Comparison of ENCODE assay signal across 2 cellular contexts in the genomic region with DNA sequence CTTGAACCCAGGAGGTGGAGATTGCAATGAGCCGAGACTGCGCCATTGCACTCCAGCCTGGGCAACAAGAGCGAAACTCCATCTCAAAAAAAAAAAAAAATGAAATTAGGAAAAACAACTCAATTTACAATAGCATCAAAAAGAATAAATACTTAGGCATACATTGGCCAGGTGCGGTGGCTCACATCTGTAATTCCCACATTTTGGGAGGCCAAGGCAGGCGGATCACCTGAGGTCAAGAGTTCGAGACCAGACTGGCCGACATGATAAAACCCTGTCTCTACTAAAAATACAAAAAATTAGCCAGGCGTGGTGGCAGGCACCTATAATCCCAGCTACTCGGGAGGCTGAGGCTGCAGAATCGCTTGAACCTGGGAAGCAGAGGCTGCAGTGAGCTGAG. TPM values are rescaled to one million over a fixed set of nuclear protein-coding genes. Genes with fewer than 3 reads are reported as not detected.
"Had no signal": no experiment of that assay in that cellular context is flagged by ENCODE, and none has a peak within 500 bp of the region (broad histone marks: within the 10 kb centered on the region; RNA-seq: fewer than 3 reads in every experiment).

No MANE protein-coding gene starts in this region.

RNA-seq across cellular contexts. Expression of gene CD27, which starts 17.0 kb away (rescaled TPM):
- total RNA-seq: smooth muscle cell had no signal
- polyA plus RNA-seq: smooth muscle cell had no signal

RNA-seq across cellular contexts. Expression of gene SCNN1A, which starts 52.4 kb away (rescaled TPM):
- total RNA-seq: SJCRH30 had no signal
